19 cellular contexts compared by ENCODE assay signal in genomic region chr11:111064118-111064517, GRCh38.
A peak's percentile ranks its signal among the peaks of the same experiment; 100 is the strongest.
DNase-seq lines count a peak whose midpoint lies in the region; ATAC-seq and TF ChIP-seq lines count a peak whose summit lies in the region.
"Had no signal": no experiment of that assay in that cellular context is flagged by ENCODE, and none has a peak within 500 bp of the region (broad histone marks: within the 10 kb centered on the region; RNA-seq: fewer than 3 reads in every experiment).

No MANE protein-coding gene starts in this region.

- H3K9me3 ChIP-seq in ascending aorta = peaks cover 0 to 16% of the 10 kb centered on the region in 2 donors
- no peaks in the 10 kb centered on the region for H3K9me3 ChIP-seq in HAP-1
- H3K9me3 ChIP-seq: SJCRH30 had no signal

- in situ Hi-C loops in HAP-1 (cut with MboI; ENCODE audit: low sequenced_read_pairs) = no loop called here

- no peaks in the 10 kb centered on the region for H3K4me1 ChIP-seq in ascending aorta
- H3K4me1 ChIP-seq in HAP-1 = no peaks in the 10 kb centered on the region
- H3K4me1 ChIP-seq: SJCRH30 had no signal

- DNase-seq in Ammon's horn (ENCODE audit: low spot score) (peak; percentile 62), RPMI7951 (ENCODE audit: low read depth) (peak; percentile 61), fibroblast of the aortic adventitia (ENCODE audit: low read depth) (peak; percentile 50), pons (ENCODE audit: low spot score) (peak; percentile 55), ascending aorta (ENCODE audit: low spot score in 2 of 2) (no peak), HAP-1 (ENCODE audit: low spot score in 2 of 2) (no peak)
- no peak for DNase-seq in activated naive CD4-positive, alpha-beta T cell treated with anti-CD3 and anti-CD28 coated beads, Interleukin-2, amount 50 U/mL, for 72 hours (ENCODE audit: low spot score in 2 of 2)
- no peak for DNase-seq in effector memory CD8-positive, alpha-beta T cell
- DNase-seq: activated CD4-positive, alpha-beta T cell treated with anti-CD3 and anti-CD28 coated beads for 4 hours; activated CD8-positive, alpha-beta memory T cell treated with anti-CD3 and anti-CD28 coated beads, Interleukin-2, amount 50 U/mL, for 48 hours; activated naive CD4-positive, alpha-beta T cell treated with anti-CD3 and anti-CD28 coated beads, Interleukin-2, amount 10 ng/mL, durations not matched to agents 7 days and 5 days; AML-193; effector memory CD4-positive, alpha-beta T cell; NCI-H1436 treated with DMSO at 0.1 percent for 48 hours; SJCRH30 had no signal

- H3K36me3 ChIP-seq in ascending aorta (no peaks in the 10 kb centered on the region), HAP-1 (replicated peaks) (no peaks in the 10 kb centered on the region)
- H3K36me3 ChIP-seq: gastroesophageal sphincter, SJCRH30 had no signal

- H3K4me3 ChIP-seq in fibroblast of the aortic adventitia (ENCODE audit: low read depth, low read length) (no peak overlapping the region), ascending aorta (no peak overlapping the region), HAP-1 (no peak overlapping the region)
- H3K4me3 ChIP-seq: gastroesophageal sphincter, SJCRH30, skin epidermis had no signal

- H3K9me3 Mint-ChIP-seq in activated naive CD4-positive, alpha-beta T cell treated with anti-CD3 and anti-CD28 coated beads, Interleukin-2, amount 50 U/mL, for 72 hours = no peaks in the 10 kb centered on the region
- H3K9me3 Mint-ChIP-seq in effector memory CD8-positive, alpha-beta T cell = no peaks in the 10 kb centered on the region

- H3K4me3 Mint-ChIP-seq in effector memory CD8-positive, alpha-beta T cell = no peak overlapping the region
- H3K4me3 Mint-ChIP-seq: activated naive CD4-positive, alpha-beta T cell treated with anti-CD3 and anti-CD28 coated beads, Interleukin-2, amount 10 ng/mL, durations not matched to agents 7 days and 5 days; stimulated activated effector memory CD8-positive, alpha-beta T cell treated with anti-CD3 and anti-CD28 coated beads, Interleukin-12 subunit alpha, Interleukin-12 subunit beta, amount 100 ng/mL, for 72 hours had no signal

- peaks cover 0 to 8% of the 10 kb centered on the region in 2 donors for H3K27me3 Mint-ChIP-seq in effector memory CD8-positive, alpha-beta T cell

- no peak overlapping the region for H3K27ac ChIP-seq in ascending aorta
- H3K27ac ChIP-seq: gastroesophageal sphincter, HL-60, SJCRH30, skin epidermis had no signal

- H3K27me3 ChIP-seq in ascending aorta = no peaks in the 10 kb centered on the region
- H3K27me3 ChIP-seq in HAP-1 (ENCODE audit: low read depth) = no peaks in the 10 kb centered on the region
- H3K27me3 ChIP-seq: gastroesophageal sphincter, SJCRH30 had no signal

- intact Hi-C loops in ascending aorta (cut with DNase I) = no loop called here

- H3K36me3 Mint-ChIP-seq in activated naive CD4-positive, alpha-beta T cell treated with anti-CD3 and anti-CD28 coated beads, Interleukin-2, amount 50 U/mL, for 72 hours = no peaks in the 10 kb centered on the region
- no peaks in the 10 kb centered on the region for H3K36me3 Mint-ChIP-seq in effector memory CD8-positive, alpha-beta T cell (ENCODE audit: insufficient read depth)
- H3K36me3 Mint-ChIP-seq: activated naive CD4-positive, alpha-beta T cell treated with anti-CD3 and anti-CD28 coated beads, Interleukin-2, amount 10 ng/mL, durations not matched to agents 7 days and 5 days; stimulated activated effector memory CD8-positive, alpha-beta T cell treated with anti-CD3 and anti-CD28 coated beads, Interleukin-12 subunit alpha, Interleukin-12 subunit beta, amount 100 ng/mL, for 72 hours had no signal

- ATAC-seq in activated naive CD4-positive, alpha-beta T cell treated with anti-CD3 and anti-CD28 coated beads, Interleukin-2, amount 50 U/mL, for 72 hours = no peak
- no peak for ATAC-seq in effector memory CD8-positive, alpha-beta T cell (replicated peaks)
- ATAC-seq: gastroesophageal sphincter; stimulated activated effector memory CD8-positive, alpha-beta T cell treated with anti-CD3 and anti-CD28 coated beads, Interleukin-12 subunit alpha, Interleukin-12 subunit beta, amount 100 ng/mL, for 72 hours had no signal

- TF ChIP-seq CTCF in fibroblast of the aortic adventitia (IDR thresholded peaks at IDR 0.05; ENCODE audit: insufficient read depth, low read length) (no peak), ascending aorta (IDR thresholded peaks at IDR 0.05) (no peak)

- no peak overlapping the region for H3K27ac Mint-ChIP-seq in activated naive CD4-positive, alpha-beta T cell treated with anti-CD3 and anti-CD28 coated beads, Interleukin-2, amount 50 U/mL, for 72 hours
- H3K27ac Mint-ChIP-seq in effector memory CD8-positive, alpha-beta T cell = no peak overlapping the region
- H3K27ac Mint-ChIP-seq: activated naive CD4-positive, alpha-beta T cell treated with anti-CD3 and anti-CD28 coated beads, Interleukin-2, amount 10 ng/mL, durations not matched to agents 7 days and 5 days; stimulated activated effector memory CD8-positive, alpha-beta T cell treated with anti-CD3 and anti-CD28 coated beads, Interleukin-12 subunit alpha, Interleukin-12 subunit beta, amount 100 ng/mL, for 72 hours had no signal

- no peaks in the 10 kb centered on the region for H3K4me1 Mint-ChIP-seq in effector memory CD8-positive, alpha-beta T cell (ENCODE audit: low read depth in 2 of 2)
- H3K4me1 Mint-ChIP-seq: activated naive CD4-positive, alpha-beta T cell treated with anti-CD3 and anti-CD28 coated beads, Interleukin-2, amount 10 ng/mL, durations not matched to agents 7 days and 5 days; stimulated activated effector memory CD8-positive, alpha-beta T cell treated with anti-CD3 and anti-CD28 coated beads, Interleukin-12 subunit alpha, Interleukin-12 subunit beta, amount 100 ng/mL, for 72 hours had no signal

Comparison
In these comparisons a context has a peak if more than half of its experiments do, and no peak if none do; other contexts are left out.
1. DNase-seq: peak in Ammon's horn (single experiment), RPMI7951 (single experiment), fibroblast of the aortic adventitia (single experiment) and pons (single experiment); none in ascending aorta (0 of 2), activated naive CD4-positive, alpha-beta T cell treated with anti-CD3 and anti-CD28 coated beads, Interleukin-2, amount 50 U/mL, for 72 hours (0 of 2), effector memory CD8-positive, alpha-beta T cell (0 of 3) and HAP-1 (0 of 2).